ENCODE assay signal across 1 cellular context in the genomic region with DNA sequence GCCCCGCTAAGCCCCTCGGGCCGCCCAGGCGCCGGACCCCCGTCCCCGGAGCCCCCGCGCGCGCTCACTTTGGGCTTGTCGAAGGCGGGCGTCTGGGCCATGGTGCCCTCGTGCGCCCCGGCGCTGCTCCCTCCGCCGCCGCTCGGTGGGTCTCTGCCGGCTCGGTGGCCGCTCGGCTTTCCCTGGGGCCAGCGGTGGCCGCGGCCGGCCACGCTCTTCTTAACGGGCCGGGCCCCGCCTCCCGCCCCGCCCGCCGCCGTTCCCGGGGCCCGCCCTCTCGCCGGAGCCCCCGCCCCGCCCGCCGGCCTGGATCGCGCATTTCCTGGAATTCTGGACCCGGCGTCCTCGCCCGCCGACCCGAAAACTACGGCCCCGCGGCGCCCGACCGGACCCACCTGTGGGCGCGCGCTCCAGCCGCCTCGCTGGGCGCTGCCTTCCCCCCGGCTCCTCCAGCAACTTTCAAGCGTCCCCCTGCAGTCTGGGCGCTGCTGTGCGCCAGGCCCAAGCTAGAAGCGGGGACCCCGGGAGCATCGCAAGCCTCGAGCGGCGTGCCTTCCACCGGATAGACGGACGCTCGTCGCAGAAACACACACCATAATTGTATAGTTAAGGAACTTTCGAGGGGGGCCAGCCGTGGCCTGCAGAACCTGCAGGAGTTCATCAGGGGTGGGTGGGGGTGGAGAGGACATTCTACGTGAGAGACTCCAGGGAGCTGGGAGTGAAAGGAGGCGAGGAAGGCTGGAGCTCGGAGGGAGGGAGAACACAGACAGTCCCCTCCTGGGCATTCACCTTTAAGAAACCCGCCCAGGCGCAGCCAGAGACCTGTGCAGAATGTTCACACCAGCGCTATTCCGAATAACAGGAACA.
TF ChIP-seq lines count a peak whose summit lies in the region.

Gene ADA (minus strand): TSS at position 193 of the 867 bp plus-strand sequence. CDS start 92 bp downstream, at position 101.

TF ChIP-seq in HepG2, 621 proteins besides CTCF, POLR2A, EP300 and RAD21 (continued from another document and continues in another):
- TF ChIP-seq NRL (CRISPR knock-in tag; IDR thresholded peaks at IDR 0.05; ENCODE audit: borderline replicate concordance), result peak; percentile 64; the same call in 1 of the 2 replicates
- no peak for TF ChIP-seq ZNF605 (CRISPR knock-in tag; IDR thresholded peaks at IDR 0.05)
- TF ChIP-seq HNRNPK (IDR thresholded peaks at IDR 0.05; ENCODE audit: low read depth, low read length, poor library complexity, severe bottlenecking), result peak; percentile 30
- TF ChIP-seq, protein P1, sequence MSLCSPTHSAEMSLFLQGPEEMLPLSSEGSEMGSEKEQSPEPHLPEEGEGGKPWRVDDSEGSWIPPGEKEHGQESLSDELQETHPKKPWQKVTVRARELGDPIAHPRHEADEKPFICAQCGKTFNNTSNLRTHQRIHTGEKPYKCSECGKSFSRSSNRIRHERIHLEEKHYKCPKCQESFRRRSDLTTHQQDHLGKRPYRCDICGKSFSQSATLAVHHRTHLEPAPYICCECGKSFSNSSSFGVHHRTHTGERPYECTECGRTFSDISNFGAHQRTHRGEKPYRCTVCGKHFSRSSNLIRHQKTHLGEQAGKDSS (CRISPR knock-in tag; IDR thresholded peaks at IDR 0.05; ENCODE audit: borderline replicate concordance, low read depth), result no peak
- TF ChIP-seq FOXC1 (CRISPR knock-in tag; IDR thresholded peaks at IDR 0.05; ENCODE audit: borderline replicate concordance), result no peak
- no peak for TF ChIP-seq NFE2 (CRISPR knock-in tag; IDR thresholded peaks at IDR 0.05)
- 0 out of 2 replicates have a peak, but pooled peaks have one; percentile 22 for TF ChIP-seq KDM6A (CRISPR knock-in tag; IDR thresholded peaks at IDR 0.05; ENCODE audit: low read depth)
- no peak for TF ChIP-seq ATAD3A (CRISPR knock-in tag; IDR thresholded peaks at IDR 0.05)
- no peak for TF ChIP-seq ZNF562 (CRISPR knock-in tag; IDR thresholded peaks at IDR 0.05; ENCODE audit: borderline replicate concordance)
- no peak for TF ChIP-seq CREB3 (CRISPR knock-in tag; IDR thresholded peaks at IDR 0.05)
- TF ChIP-seq GLI4 (CRISPR knock-in tag; IDR thresholded peaks at IDR 0.05; ENCODE audit: borderline replicate concordance), result no peak; the same call in 1 of the 2 replicates
- TF ChIP-seq NCOR1 (IDR thresholded peaks at IDR 0.05; ENCODE audit: borderline replicate concordance, low read length), result no peak
- TF ChIP-seq ZNF672 (CRISPR knock-in tag; IDR thresholded peaks at IDR 0.05), result no peak
- TF ChIP-seq, protein P2, sequence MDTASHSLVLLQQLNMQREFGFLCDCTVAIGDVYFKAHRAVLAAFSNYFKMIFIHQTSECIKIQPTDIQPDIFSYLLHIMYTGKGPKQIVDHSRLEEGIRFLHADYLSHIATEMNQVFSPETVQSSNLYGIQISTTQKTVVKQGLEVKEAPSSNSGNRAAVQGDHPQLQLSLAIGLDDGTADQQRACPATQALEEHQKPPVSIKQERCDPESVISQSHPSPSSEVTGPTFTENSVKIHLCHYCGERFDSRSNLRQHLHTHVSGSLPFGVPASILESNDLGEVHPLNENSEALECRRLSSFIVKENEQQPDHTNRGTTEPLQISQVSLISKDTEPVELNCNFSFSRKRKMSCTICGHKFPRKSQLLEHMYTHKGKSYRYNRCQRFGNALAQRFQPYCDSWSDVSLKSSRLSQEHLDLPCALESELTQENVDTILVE (CRISPR knock-in tag; IDR thresholded peaks at IDR 0.05), result no peak
- TF ChIP-seq SKI (IDR thresholded peaks at IDR 0.05; ENCODE audit: partially characterized antibody), result peak; percentile 76
- TF ChIP-seq CHD2 (IDR thresholded peaks at IDR 0.05; ENCODE audit: low read depth, low read length), result no peak
- no peak for TF ChIP-seq ZSCAN22 (CRISPR knock-in tag; IDR thresholded peaks at IDR 0.05)
- TF ChIP-seq ZNF230 (CRISPR knock-in tag; IDR thresholded peaks at IDR 0.05), result peak; percentile 62; the same call in 1 of the 2 replicates
- no peak; the same call in 1 of the 2 replicates for TF ChIP-seq GATAD2A (CRISPR knock-in tag; IDR thresholded peaks at IDR 0.05)
- no peak for TF ChIP-seq ZNF576 (CRISPR knock-in tag; IDR thresholded peaks at IDR 0.05)
- no peak for TF ChIP-seq GPN1 (CRISPR knock-in tag; IDR thresholded peaks at IDR 0.05; ENCODE audit: borderline replicate concordance)
- no peak for TF ChIP-seq SAFB2 (CRISPR knock-in tag; IDR thresholded peaks at IDR 0.05; ENCODE audit: borderline replicate concordance, low read depth)
- TF ChIP-seq RXRA (CRISPR knock-in tag; IDR thresholded peaks at IDR 0.05), result 0 out of 2 replicates have a peak, but pooled peaks have one; percentile 38
- TF ChIP-seq KLF6 (CRISPR knock-in tag; IDR thresholded peaks at IDR 0.05), result no peak
- no peak; the same call in 1 of the 2 replicates for TF ChIP-seq NFKBIZ (CRISPR knock-in tag; IDR thresholded peaks at IDR 0.05)
- TF ChIP-seq PBX2 (CRISPR knock-in tag; IDR thresholded peaks at IDR 0.05), result no peak
- TF ChIP-seq ZBTB38 (CRISPR knock-in tag; IDR thresholded peaks at IDR 0.05), result peak; percentile 8; the same call in 1 of the 2 replicates
- no peak for TF ChIP-seq NFE2L2 (IDR thresholded peaks at IDR 0.05; ENCODE audit: low read length)
- no peak; the same call in 1 of the 2 replicates for TF ChIP-seq ZNF3 (CRISPR knock-in tag; IDR thresholded peaks at IDR 0.05)
- TF ChIP-seq TGIF2 (CRISPR knock-in tag; IDR thresholded peaks at IDR 0.05), result no peak
- TF ChIP-seq NPAS2 (CRISPR knock-in tag; IDR thresholded peaks at IDR 0.05; ENCODE audit: borderline replicate concordance), result no peak
- TF ChIP-seq ZNF670 (CRISPR knock-in tag; IDR thresholded peaks at IDR 0.05; ENCODE audit: borderline replicate concordance), result no peak; the same call in 1 of the 2 replicates
- peak; percentile 66 for TF ChIP-seq ARNTL (CRISPR knock-in tag; IDR thresholded peaks at IDR 0.05)
- no peak for TF ChIP-seq ZNF44 (CRISPR knock-in tag; IDR thresholded peaks at IDR 0.05)
- no peak for TF ChIP-seq ZNF264 (CRISPR knock-in tag; IDR thresholded peaks at IDR 0.05)
- no peak for TF ChIP-seq E2F1 (CRISPR knock-in tag; IDR thresholded peaks at IDR 0.05)
- 0 out of 2 replicates have a peak, but pooled peaks have one; percentile 29 for TF ChIP-seq ZNF124 (CRISPR knock-in tag; IDR thresholded peaks at IDR 0.05)
- TF ChIP-seq ZMAT3 (CRISPR knock-in tag; conservative IDR thresholded peaks at IDR 0.05), result peak; percentile 72; the same call in 1 of the 2 replicates
- TF ChIP-seq TBP (CRISPR knock-in tag; IDR thresholded peaks at IDR 0.05), result no peak
- no peak for TF ChIP-seq PCBP1 (IDR thresholded peaks at IDR 0.05; ENCODE audit: borderline replicate concordance, low read depth, low read length)
- no peak for TF ChIP-seq ZNF850 (CRISPR knock-in tag; conservative IDR thresholded peaks at IDR 0.05)
- no peak for TF ChIP-seq RARA (CRISPR knock-in tag; IDR thresholded peaks at IDR 0.05)
- TF ChIP-seq FOXO1 (CRISPR knock-in tag; IDR thresholded peaks at IDR 0.05), result no peak
- no peak for TF ChIP-seq CREB1 (IDR thresholded peaks at IDR 0.05)
- TF ChIP-seq CREB1 (CRISPR knock-in tag; IDR thresholded peaks at IDR 0.05), result no peak
- no peak for TF ChIP-seq FOXK1 (CRISPR knock-in tag; IDR thresholded peaks at IDR 0.05; ENCODE audit: borderline replicate concordance, low read depth)
- TF ChIP-seq GABPB1 (CRISPR knock-in tag; IDR thresholded peaks at IDR 0.05), result peak; percentile 73; the same call in 1 of the 2 replicates
- TF ChIP-seq ARNT2 (CRISPR knock-in tag; IDR thresholded peaks at IDR 0.05; ENCODE audit: low read depth), result peak; percentile 76
- TF ChIP-seq AGO2 (optimal IDR thresholded peaks at IDR 0.05; ENCODE audit: low read depth, low read length), result no peak
- no peak; the same call in 1 of the 2 replicates for TF ChIP-seq HNF4G (IDR thresholded peaks at IDR 0.05; ENCODE audit: borderline replicate concordance, low read depth, low read length)
- TF ChIP-seq HNF4G (CRISPR knock-in tag; IDR thresholded peaks at IDR 0.05; ENCODE audit: borderline replicate concordance, low read depth), result no peak
- TF ChIP-seq, protein P3, sequence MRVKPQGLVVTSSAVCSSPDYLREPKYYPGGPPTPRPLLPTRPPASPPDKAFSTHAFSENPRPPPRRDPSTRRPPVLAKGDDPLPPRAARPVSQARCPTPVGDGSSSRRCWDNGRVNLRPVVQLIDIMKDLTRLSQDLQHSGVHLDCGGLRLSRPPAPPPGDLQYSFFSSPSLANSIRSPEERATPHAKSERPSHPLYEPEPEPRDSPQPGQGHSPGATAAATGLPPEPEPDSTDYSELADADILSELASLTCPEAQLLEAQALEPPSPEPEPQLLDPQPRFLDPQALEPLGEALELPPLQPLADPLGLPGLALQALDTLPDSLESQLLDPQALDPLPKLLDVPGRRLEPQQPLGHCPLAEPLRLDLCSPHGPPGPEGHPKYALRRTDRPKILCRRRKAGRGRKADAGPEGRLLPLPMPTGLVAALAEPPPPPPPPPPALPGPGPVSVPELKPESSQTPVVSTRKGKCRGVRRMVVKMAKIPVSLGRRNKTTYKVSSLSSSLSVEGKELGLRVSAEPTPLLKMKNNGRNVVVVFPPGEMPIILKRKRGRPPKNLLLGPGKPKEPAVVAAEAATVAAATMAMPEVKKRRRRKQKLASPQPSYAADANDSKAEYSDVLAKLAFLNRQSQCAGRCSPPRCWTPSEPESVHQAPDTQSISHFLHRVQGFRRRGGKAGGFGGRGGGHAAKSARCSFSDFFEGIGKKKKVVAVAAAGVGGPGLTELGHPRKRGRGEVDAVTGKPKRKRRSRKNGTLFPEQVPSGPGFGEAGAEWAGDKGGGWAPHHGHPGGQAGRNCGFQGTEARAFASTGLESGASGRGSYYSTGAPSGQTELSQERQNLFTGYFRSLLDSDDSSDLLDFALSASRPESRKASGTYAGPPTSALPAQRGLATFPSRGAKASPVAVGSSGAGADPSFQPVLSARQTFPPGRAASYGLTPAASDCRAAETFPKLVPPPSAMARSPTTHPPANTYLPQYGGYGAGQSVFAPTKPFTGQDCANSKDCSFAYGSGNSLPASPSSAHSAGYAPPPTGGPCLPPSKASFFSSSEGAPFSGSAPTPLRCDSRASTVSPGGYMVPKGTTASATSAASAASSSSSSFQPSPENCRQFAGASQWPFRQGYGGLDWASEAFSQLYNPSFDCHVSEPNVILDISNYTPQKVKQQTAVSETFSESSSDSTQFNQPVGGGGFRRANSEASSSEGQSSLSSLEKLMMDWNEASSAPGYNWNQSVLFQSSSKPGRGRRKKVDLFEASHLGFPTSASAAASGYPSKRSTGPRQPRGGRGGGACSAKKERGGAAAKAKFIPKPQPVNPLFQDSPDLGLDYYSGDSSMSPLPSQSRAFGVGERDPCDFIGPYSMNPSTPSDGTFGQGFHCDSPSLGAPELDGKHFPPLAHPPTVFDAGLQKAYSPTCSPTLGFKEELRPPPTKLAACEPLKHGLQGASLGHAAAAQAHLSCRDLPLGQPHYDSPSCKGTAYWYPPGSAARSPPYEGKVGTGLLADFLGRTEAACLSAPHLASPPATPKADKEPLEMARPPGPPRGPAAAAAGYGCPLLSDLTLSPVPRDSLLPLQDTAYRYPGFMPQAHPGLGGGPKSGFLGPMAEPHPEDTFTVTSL (CRISPR knock-in tag; IDR thresholded peaks at IDR 0.05; ENCODE audit: borderline replicate concordance), result no peak
- TF ChIP-seq ZSCAN25 (CRISPR knock-in tag; IDR thresholded peaks at IDR 0.05), result no peak
- no peak for TF ChIP-seq MIER2 (CRISPR knock-in tag; IDR thresholded peaks at IDR 0.05)
- no peak for TF ChIP-seq ZNF143 (CRISPR knock-in tag; IDR thresholded peaks at IDR 0.05)
- TF ChIP-seq FLYWCH1 (CRISPR knock-in tag; IDR thresholded peaks at IDR 0.05), result 0 out of 2 replicates have a peak, but pooled peaks have one; percentile 24
- no peak for TF ChIP-seq RAD51 (IDR thresholded peaks at IDR 0.05; ENCODE audit: borderline replicate concordance)
- no peak for TF ChIP-seq AHR (CRISPR knock-in tag; IDR thresholded peaks at IDR 0.05)
- TF ChIP-seq, protein P4, sequence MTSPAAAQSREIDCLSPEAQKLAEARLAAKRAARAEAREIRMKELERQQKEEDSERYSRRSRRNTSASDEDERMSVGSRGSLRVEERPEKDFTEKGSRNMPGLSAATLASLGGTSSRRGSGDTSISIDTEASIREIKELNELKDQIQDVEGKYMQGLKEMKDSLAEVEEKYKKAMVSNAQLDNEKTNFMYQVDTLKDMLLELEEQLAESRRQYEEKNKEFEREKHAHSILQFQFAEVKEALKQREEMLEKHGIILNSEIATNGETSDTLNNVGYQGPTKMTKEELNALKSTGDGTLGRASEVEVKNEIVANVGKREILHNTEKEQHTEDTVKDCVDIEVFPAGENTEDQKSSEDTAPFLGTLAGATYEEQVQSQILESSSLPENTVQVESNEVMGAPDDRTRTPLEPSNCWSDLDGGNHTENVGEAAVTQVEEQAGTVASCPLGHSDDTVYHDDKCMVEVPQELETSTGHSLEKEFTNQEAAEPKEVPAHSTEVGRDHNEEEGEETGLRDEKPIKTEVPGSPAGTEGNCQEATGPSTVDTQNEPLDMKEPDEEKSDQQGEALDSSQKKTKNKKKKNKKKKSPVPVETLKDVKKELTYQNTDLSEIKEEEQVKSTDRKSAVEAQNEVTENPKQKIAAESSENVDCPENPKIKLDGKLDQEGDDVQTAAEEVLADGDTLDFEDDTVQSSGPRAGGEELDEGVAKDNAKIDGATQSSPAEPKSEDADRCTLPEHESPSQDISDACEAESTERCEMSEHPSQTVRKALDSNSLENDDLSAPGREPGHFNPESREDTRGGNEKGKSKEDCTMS (CRISPR knock-in tag; conservative IDR thresholded peaks at IDR 0.05), result no peak
